10 cellular contexts compared by ENCODE assay signal in the genomic region with DNA sequence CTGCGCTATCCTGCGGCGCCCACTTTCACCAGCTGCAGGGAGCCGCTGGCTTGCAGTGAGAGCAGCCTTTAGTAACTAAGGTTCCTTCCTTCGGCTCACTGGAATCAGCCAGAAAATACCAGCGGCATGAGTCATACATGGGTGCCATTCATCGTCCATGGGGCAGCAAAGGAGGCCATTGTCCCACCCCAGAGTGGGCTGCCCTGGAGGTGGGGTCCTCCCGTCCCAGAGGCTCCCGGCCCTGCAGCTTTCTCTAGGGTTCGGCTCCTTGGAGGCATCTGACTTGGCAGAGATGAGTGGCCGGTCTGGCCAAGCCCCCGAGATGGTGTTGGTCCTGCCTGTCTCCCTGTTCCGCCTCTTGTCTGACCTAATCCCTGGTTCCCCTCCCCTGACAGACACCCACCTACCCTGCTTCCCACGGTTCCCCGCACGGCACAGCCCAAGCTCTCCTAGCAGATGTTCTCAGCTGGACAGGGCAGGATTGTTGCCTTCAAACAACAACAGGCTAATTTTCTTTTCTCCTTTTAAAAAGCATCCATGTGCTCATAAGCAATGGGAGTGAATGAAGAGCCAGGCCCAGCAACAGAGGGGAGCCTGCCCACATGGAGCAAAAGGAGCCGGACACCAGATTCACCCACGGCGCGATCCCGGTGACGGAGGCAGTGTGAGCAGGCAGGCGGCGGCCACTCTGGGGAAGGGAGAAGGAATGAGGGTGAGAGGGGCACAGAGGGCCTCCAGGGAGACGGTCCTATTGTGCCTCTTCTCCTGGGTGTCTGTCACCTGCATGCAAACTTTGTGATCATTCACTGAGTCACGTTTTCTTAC.
A peak's percentile ranks its signal among the peaks of the same experiment; 100 is the strongest.
DNase-seq lines count a peak whose midpoint lies in the region; ATAC-seq, FAIRE-seq and TF ChIP-seq lines count a peak whose summit lies in the region.
"Had no signal": no experiment of that assay in that cellular context is flagged by ENCODE, and none has a peak within 500 bp of the region (broad histone marks: within the 10 kb centered on the region; RNA-seq: fewer than 3 reads in every experiment).

No MANE protein-coding gene starts in this region.

- H3K9ac ChIP-seq in HUES64 (ENCODE audit: low read depth, low read length) (peak overlapping the region; percentile 20; the same call in 1 of the 2 replicates), duodenal mucosa (ENCODE audit: low read depth in 1 of 2, low read length in 2 of 2) (no peak overlapping the region)

- 67% methylated on average over 26 of the region's 26 CpGs for WGBS in HUES64
- 79 to 86% methylated on average over 20 to 25 of the region's 26 CpGs for WGBS in upper lobe of left lung, 2 donors

- H3K4me1 Mint-ChIP-seq in naive thymus-derived CD4-positive, alpha-beta T cell: no peaks in the 10 kb centered on the region
- H3K4me1 Mint-ChIP-seq: memory B cell had no signal

- CTCF ChIA-PET in naive thymus-derived CD4-positive, alpha-beta T cell (lab: Charles Lee): interaction anchor here (0.6 kb wide), 1 partner anchor 603 kb away, joined by 3 read pairs; no protein-coding TSS in a partner anchor

- H3K4me3 Mint-ChIP-seq in naive thymus-derived CD4-positive, alpha-beta T cell: no peak overlapping the region
- H3K4me3 Mint-ChIP-seq: memory B cell had no signal

- TF ChIP-seq POLR2A in upper lobe of left lung (IDR thresholded peaks at IDR 0.05): no peak
- TF ChIP-seq POLR2A in GM12892 (IDR thresholded peaks at IDR 0.05; ENCODE audit: low read depth, low read length): no peak

- intact Hi-C loops in left lung (cut with DNase I): no loop called here
- intact Hi-C loops in naive thymus-derived CD4-positive, alpha-beta T cell (cut with micrococcal nuclease): no loop called here

- peak overlapping the region; percentile 48; the same call in 1 of the 2 replicates for H3K27ac ChIP-seq in HUES64 (ENCODE audit: low read depth, low read length)
- peak overlapping the region; percentile 15 for H3K27ac ChIP-seq in duodenal mucosa (ENCODE audit: low read depth, low read length)
- peak overlapping the region; percentile 50 to 93 for H3K27ac ChIP-seq in left lung
- peak overlapping the region; percentile 35 to 68 (median 50) for H3K27ac ChIP-seq in upper lobe of left lung
- no peak overlapping the region for H3K27ac ChIP-seq in naive thymus-derived CD4-positive, alpha-beta T cell (ENCODE audit: low read depth, low read length)

- TF ChIP-seq EP300 in upper lobe of left lung (IDR thresholded peaks at IDR 0.05): no peak

- DNase-seq in left lung: peak; percentile 38 to 65
- DNase-seq in upper lobe of left lung: no peak
- no peak for DNase-seq in GM12892 (ENCODE audit: insufficient read length)
- no peak for DNase-seq in naive thymus-derived CD4-positive, alpha-beta T cell
- DNase-seq: NCI-H2107 had no signal

- POLR2A ChIA-PET in naive thymus-derived CD4-positive, alpha-beta T cell (lab: Charles Lee): no interaction called here

- H3K4me3 ChIP-seq in HUES64 (ENCODE audit: low read length) (no peak overlapping the region), duodenal mucosa (ENCODE audit: low read depth in 1 of 2, low read length in 2 of 2) (no peak overlapping the region), left lung (no peak overlapping the region), upper lobe of left lung (no peak overlapping the region)
- no peak overlapping the region for H3K4me3 ChIP-seq in naive thymus-derived CD4-positive, alpha-beta T cell (ENCODE audit: low read length)

- FAIRE-seq in GM12892 (lab: Jason Lieb, UNC): no peak

- TF ChIP-seq CTCF in left lung (IDR thresholded peaks at IDR 0.05) (no peak), upper lobe of left lung (IDR thresholded peaks at IDR 0.05) (no peak)

- H3K27me3 ChIP-seq in HUES64 (ENCODE audit: insufficient read depth, low read length) (no peaks in the 10 kb centered on the region), duodenal mucosa (ENCODE audit: control insufficient read depth in 1 of 2, insufficient read depth in 2 of 2, low read length in 2 of 2) (no peaks in the 10 kb centered on the region), left lung (peaks cover 0 to 25% of the 10 kb centered on the region in 2 donors), upper lobe of left lung (no peaks in the 10 kb centered on the region)
- H3K27me3 ChIP-seq in naive thymus-derived CD4-positive, alpha-beta T cell (ENCODE audit: control insufficient read depth in 2 of 2, insufficient read depth in 2 of 2, low read length in 2 of 2): no peaks in the 10 kb centered on the region

- H3K4me1 ChIP-seq in HUES64 (ENCODE audit: insufficient read depth, low read length) (peaks cover 14% of the 10 kb centered on the region; the same call in 1 of the 2 replicates), duodenal mucosa (ENCODE audit: control insufficient read depth in 1 of 2, insufficient read depth in 2 of 2, low read length in 2 of 2) (peaks cover 0 to 3% of the 10 kb centered on the region in 2 donors), left lung (no peaks in the 10 kb centered on the region), upper lobe of left lung (no peaks in the 10 kb centered on the region)
- H3K4me1 ChIP-seq in naive thymus-derived CD4-positive, alpha-beta T cell (ENCODE audit: control insufficient read depth in 2 of 2, insufficient read depth in 2 of 2, low read length in 2 of 2): no peaks in the 10 kb centered on the region

- H3K9me3 Mint-ChIP-seq in naive thymus-derived CD4-positive, alpha-beta T cell: peaks cover 0 to 3% (median 0%) of the 10 kb centered on the region in 11 donors

- H3K27ac Mint-ChIP-seq in naive thymus-derived CD4-positive, alpha-beta T cell: no peak overlapping the region
- H3K27ac Mint-ChIP-seq: memory B cell had no signal

- H3K36me3 ChIP-seq in HUES64 (ENCODE audit: insufficient read depth, low read length): no peaks in the 10 kb centered on the region
- no peaks in the 10 kb centered on the region for H3K36me3 ChIP-seq in duodenal mucosa (ENCODE audit: control insufficient read depth in 1 of 2, insufficient read depth in 2 of 2, low read length in 2 of 2)
- H3K36me3 ChIP-seq in left lung: no peaks in the 10 kb centered on the region
- H3K36me3 ChIP-seq in upper lobe of left lung: no peaks in the 10 kb centered on the region
- no peaks in the 10 kb centered on the region for H3K36me3 ChIP-seq in naive thymus-derived CD4-positive, alpha-beta T cell (ENCODE audit: control insufficient read depth in 2 of 3, insufficient read depth in 3 of 3, low read length in 3 of 3)

- peaks cover 0 to 14% (median 0%) of the 10 kb centered on the region in 5 donors for H3K27me3 Mint-ChIP-seq in naive thymus-derived CD4-positive, alpha-beta T cell

- H3K36me3 Mint-ChIP-seq in naive thymus-derived CD4-positive, alpha-beta T cell: no peaks in the 10 kb centered on the region
- H3K36me3 Mint-ChIP-seq: memory B cell had no signal

- ATAC-seq in left lung (peak; percentile 34), upper lobe of left lung (ENCODE audit: low FRiP score in 2 of 2) (peak; percentile 31 to 38), GM19467 (IDR thresholded peaks at IDR 0.05; ENCODE audit: unreplicated experiment) (no peak), HG03175 (IDR thresholded peaks at IDR 0.05; ENCODE audit: unreplicated experiment) (no peak)
- ATAC-seq in naive thymus-derived CD4-positive, alpha-beta T cell: no peak

- no peaks in the 10 kb centered on the region for H3K9me3 ChIP-seq in HUES64 (ENCODE audit: insufficient read depth, low read depth, low read length)
- H3K9me3 ChIP-seq in duodenal mucosa (ENCODE audit: control insufficient read depth in 1 of 2, low read length in 2 of 2): no peaks in the 10 kb centered on the region
- H3K9me3 ChIP-seq in left lung: no peaks in the 10 kb centered on the region
- no peaks in the 10 kb centered on the region for H3K9me3 ChIP-seq in upper lobe of left lung
- no peaks in the 10 kb centered on the region for H3K9me3 ChIP-seq in naive thymus-derived CD4-positive, alpha-beta T cell (ENCODE audit: control insufficient read depth in 2 of 3, low read length in 3 of 3)

Comparison
In these comparisons a context has a peak if more than half of its experiments do, and no peak if none do; other contexts are left out.
1. ATAC-seq: peak in left lung (single experiment) and upper lobe of left lung (2 of 2); none in GM19467 (single experiment), HG03175 (single experiment) and naive thymus-derived CD4-positive, alpha-beta T cell (single experiment).
2. DNase-seq: peak in left lung (2 of 2); none in upper lobe of left lung (0 of 2), GM12892 (single experiment) and naive thymus-derived CD4-positive, alpha-beta T cell (0 of 9).